ENCODE assay signal across 8 cellular contexts in the genomic region with DNA sequence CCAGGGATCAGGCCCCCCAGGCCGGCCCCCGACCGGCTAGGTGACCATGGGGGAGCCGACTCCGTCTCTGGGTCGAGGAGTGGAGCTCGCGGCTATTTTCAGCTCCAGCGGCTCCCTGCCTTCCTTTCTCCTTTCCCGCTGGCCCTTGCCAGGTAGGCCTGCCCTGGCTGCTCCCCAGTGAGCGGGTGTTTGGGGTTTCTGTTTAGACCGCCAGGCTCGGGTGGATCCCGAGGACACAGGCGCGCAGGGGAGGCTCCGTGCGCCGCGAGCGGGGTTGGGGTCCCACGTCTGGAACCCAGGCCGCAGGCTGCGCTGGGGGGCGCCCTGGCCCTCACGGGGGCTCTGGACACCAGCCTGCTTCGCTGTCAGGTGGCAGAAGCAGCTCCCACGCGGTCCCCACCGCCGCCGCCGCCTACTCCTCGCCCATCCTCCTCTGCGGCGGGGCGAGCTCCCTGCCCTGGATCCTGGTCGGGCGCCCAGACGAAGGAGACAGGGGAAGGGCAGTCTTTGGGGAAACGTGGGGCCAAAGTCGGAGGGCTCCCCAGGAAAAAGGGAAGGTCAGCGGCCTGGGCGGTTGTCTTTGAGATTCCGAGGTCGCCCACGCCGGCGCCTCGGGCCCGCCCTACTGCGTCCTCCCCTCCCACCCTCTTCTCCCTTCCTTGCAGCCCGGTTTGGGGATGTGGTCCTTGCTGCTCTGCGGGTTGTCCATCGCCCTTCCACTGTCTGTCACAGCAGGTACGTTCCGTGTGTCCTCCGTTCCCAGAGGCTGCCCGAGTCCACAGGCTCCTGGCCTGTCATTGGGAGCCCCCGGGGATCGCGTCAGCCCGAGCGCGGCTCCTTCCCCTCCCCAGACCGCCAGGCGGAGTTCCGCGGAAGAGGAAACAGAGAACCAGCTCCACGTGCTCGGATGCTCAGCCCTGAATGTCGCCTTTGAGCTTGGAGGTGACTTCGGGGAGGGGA. TPM values are rescaled to one million over a fixed set of nuclear protein-coding genes. Genes with fewer than 3 reads are reported as not detected.
A peak's percentile ranks its signal among the peaks of the same experiment; 100 is the strongest.
DNase-seq lines count a peak whose midpoint lies in the region; ATAC-seq and TF ChIP-seq lines count a peak whose summit lies in the region.

No MANE protein-coding gene starts in this region.

- H3K36me3 ChIP-seq in HUES48 (ENCODE audit: control insufficient read depth, insufficient read depth, low read length) (no peaks in the 10 kb centered on the region), neutrophil (no peaks in the 10 kb centered on the region), thoracic aorta (no peaks in the 10 kb centered on the region)

- no peak overlapping the region for H3K27ac ChIP-seq in HUES48 (ENCODE audit: low read depth, low read length)
- H3K27ac ChIP-seq in neutrophil, result peak overlapping the region; percentile 55
- H3K27ac ChIP-seq in thoracic aorta, result no peak overlapping the region

- DNase-seq in activated T-helper 1 cell treated with Interleukin-2 at 50 U/mL for 16 hours (ENCODE audit: low read depth) (peak; percentile 11), globus pallidus (ENCODE audit: low spot score) (peak; percentile 16), thoracic aorta (ENCODE audit: low spot score) (peak; percentile 15), cerebellar cortex (ENCODE audit: low spot score) (no peak), DMS153 treated with DMSO at 0.1 percent for 48 hours (lab: John Stamatoyannopoulos, UW; ENCODE audit: unreplicated experiment) (no peak)

- TF ChIP-seq CTCF in neutrophil (IDR thresholded peaks at IDR 0.05) (peak; percentile 81), thoracic aorta (IDR thresholded peaks at IDR 0.05) (peak; percentile 46)

- ATAC-seq in thoracic aorta (ENCODE audit: insufficient number of reproducible peaks, low FRiP score, low read depth) (peak; percentile 54), HG03175 (IDR thresholded peaks at IDR 0.05; ENCODE audit: unreplicated experiment) (no peak)

- H3K4me1 ChIP-seq in HUES48 (ENCODE audit: control insufficient read depth, insufficient read depth, low read length), result no peaks in the 10 kb centered on the region
- H3K4me1 ChIP-seq in neutrophil (ENCODE audit: control insufficient read depth in 1 of 2, insufficient read depth in 1 of 2, low read depth in 1 of 2, low read length in 1 of 2), result peaks cover 9 to 13% of the 10 kb centered on the region in 2 experiments
- peaks cover 0 to 5% of the 10 kb centered on the region in 2 donors for H3K4me1 ChIP-seq in thoracic aorta (ENCODE audit: control insufficient read depth in 1 of 2, low read depth in 2 of 2)

- peaks cover 35% of the 10 kb centered on the region for H3K27me3 ChIP-seq in HUES48 (ENCODE audit: control insufficient read depth, insufficient read depth, low read length)
- H3K27me3 ChIP-seq in neutrophil, result peaks cover 35% of the 10 kb centered on the region
- H3K27me3 ChIP-seq in thoracic aorta (replicated peaks; ENCODE audit: insufficient read depth), result no peaks in the 10 kb centered on the region

- H3K9ac ChIP-seq in HUES48 (ENCODE audit: low read depth, low read length), result no peak overlapping the region

- H3K4me3 ChIP-seq in HUES48 (ENCODE audit: low read depth, low read length) (peak overlapping the region; percentile 61), neutrophil (ENCODE audit: low read depth in 1 of 2, low read length in 1 of 2) (peak overlapping the region; percentile 63 to 65), thoracic aorta (peak overlapping the region; percentile 74)

- no peaks in the 10 kb centered on the region for H3K9me3 ChIP-seq in HUES48 (ENCODE audit: control insufficient read depth, insufficient read depth, low read length)
- no peaks in the 10 kb centered on the region for H3K9me3 ChIP-seq in neutrophil
- H3K9me3 ChIP-seq in thoracic aorta, result no peaks in the 10 kb centered on the region

RNA-seq across cellular contexts. Expression of a gene that starts 0.6 kb away (rescaled TPM):
- total RNA-seq in thoracic aorta, result 1 to 10 TPM in 1 of 2 donors, under 1 TPM in 1; 0.68 to 1.3 TPM

RNA-seq across cellular contexts. Expression of a gene that starts 44.9 kb away (rescaled TPM):
- total RNA-seq in thoracic aorta, result 100 to 1,000 TPM in 1 of 2 donors, 10 to 100 TPM in 1; 65.1 to 281 TPM

Comparison
In these comparisons a context has a peak if more than half of its experiments do, and no peak if none do; other contexts are left out.
1. DNase-seq: peak in activated T-helper 1 cell treated with Interleukin-2 at 50 U/mL for 16 hours (single experiment), globus pallidus (single experiment) and thoracic aorta (single experiment); none in cerebellar cortex (single experiment) and DMS153 treated with DMSO at 0.1 percent for 48 hours (single experiment).
2. Peak in every context shown above with its lines, with median percentiles within 50 percentile points of each other: H3K4me3 ChIP-seq.